In the genomic region with DNA sequence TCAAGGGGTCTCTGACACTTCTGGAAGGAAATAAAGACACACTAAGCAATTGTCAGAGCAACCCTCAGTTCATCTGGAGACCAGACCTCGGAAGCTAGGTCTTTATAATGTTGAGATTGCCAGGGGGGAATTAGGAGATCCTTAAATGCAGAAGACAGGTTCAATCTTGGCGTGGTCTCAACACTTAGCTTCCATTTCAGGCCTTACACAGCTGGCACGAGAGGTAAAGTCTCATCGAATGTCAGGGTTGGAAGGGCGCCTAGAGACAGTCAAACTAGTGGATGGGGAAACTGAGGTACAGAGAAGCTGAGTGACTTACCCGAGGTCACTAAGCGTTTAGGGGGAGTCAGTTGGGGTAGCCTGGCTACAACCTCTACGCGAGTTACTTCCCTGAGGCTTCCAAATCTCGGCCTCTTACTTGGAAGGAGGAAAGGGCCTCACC, we compare ENCODE assay signal across 8 cellular contexts. TPM values are rescaled to one million over a fixed set of nuclear protein-coding genes. Genes with fewer than 3 reads are reported as not detected.
DNase-seq lines count a peak whose midpoint lies in the region; TF ChIP-seq lines count a peak whose summit lies in the region.

No MANE protein-coding gene starts in this region.

- H3K27ac Mint-ChIP-seq in nephron: peak overlapping the region; percentile 51 to 81 (median 74)

- peak overlapping the region; percentile 75 to 95 (median 92); a peak in 21 of 22 replicates for H3K9ac ChIP-seq in BLaER1 treated with 17β-estradiol and CSF1 and Interleukin-3, amounts not matched to agents 10 nM and 100 nM
- H3K9ac ChIP-seq in colonic mucosa (ENCODE audit: low read depth in 2 of 2, low read length in 2 of 2): peak overlapping the region; percentile 51 to 72

- H3K27ac ChIP-seq in BLaER1 treated with 17β-estradiol and CSF1 and Interleukin-3, amounts not matched to agents 10 nM and 100 nM: peak overlapping the region in 10 of 11 experiments; percentile 29 to 94 (median 90); a peak in 20 of 22 replicates
- H3K27ac ChIP-seq in colonic mucosa: no peak overlapping the region

- H3K27me3 ChIP-seq in BLaER1 treated with 17β-estradiol and CSF1 and Interleukin-3, amounts not matched to agents 10 nM and 100 nM: no peaks in the 10 kb centered on the region
- H3K27me3 ChIP-seq in colonic mucosa: no peaks in the 10 kb centered on the region

- no peak for TF ChIP-seq CTCF in colonic mucosa (IDR thresholded peaks at IDR 0.05)
- TF ChIP-seq CTCF in nephron (IDR thresholded peaks at IDR 0.05; ENCODE audit: unreplicated experiment in 3 of 3): no peak

- H3K27me3 Mint-ChIP-seq in nephron (ENCODE audit: low read depth): no peaks in the 10 kb centered on the region

- no peaks in the 10 kb centered on the region for H3K36me3 Mint-ChIP-seq in nephron (ENCODE audit: low read depth)

- H4K20me1 ChIP-seq in BLaER1 treated with 17β-estradiol and CSF1 and Interleukin-3, amounts not matched to agents 10 nM and 100 nM: peaks cover 4 to 52% (median 15%) of the 10 kb centered on the region in 11 experiments; a peak in 16 of 22 replicates

- intact Hi-C loops in colonic mucosa (cut with DNase I) (no loop called here), posterior cingulate gyrus (cut with DNase I) (no loop called here)

- H3K4me3 ChIP-seq in BLaER1 treated with 17β-estradiol and CSF1 and Interleukin-3, amounts not matched to agents 10 nM and 100 nM: peak overlapping the region; percentile 73 to 92 (median 85); a peak in 18 of 20 replicates
- peak overlapping the region; percentile 59 for H3K4me3 ChIP-seq in Jurkat, Clone E6-1 (ENCODE audit: low read length)
- H3K4me3 ChIP-seq in colonic mucosa: peak overlapping the region; percentile 87

- peaks cover 9% of the 10 kb centered on the region for H3K4me1 Mint-ChIP-seq in nephron

- no peaks in the 10 kb centered on the region for H3K9me3 ChIP-seq in BLaER1 treated with 17β-estradiol and CSF1 and Interleukin-3, amounts not matched to agents 10 nM and 100 nM (replicated peaks in 1 of 11)
- H3K9me3 ChIP-seq in colonic mucosa: no peaks in the 10 kb centered on the region

- no peaks in the 10 kb centered on the region for H3K9me3 Mint-ChIP-seq in nephron

- peak overlapping the region; percentile 81 to 96 (median 85) for H3K4me3 Mint-ChIP-seq in nephron

- peak overlapping the region; percentile 69 to 99 (median 88) for H3K4me2 ChIP-seq in BLaER1 treated with 17β-estradiol and CSF1 and Interleukin-3, amounts not matched to agents 10 nM and 100 nM

- peaks cover 20 to 45% (median 37%) of the 10 kb centered on the region in 10 experiments for H3K4me1 ChIP-seq in BLaER1 treated with 17β-estradiol and CSF1 and Interleukin-3, amounts not matched to agents 10 nM and 100 nM
- H3K4me1 ChIP-seq in colonic mucosa: no peaks in the 10 kb centered on the region

- DNase-seq in Jurkat, Clone E6-1 (ENCODE audit: low read depth, low spot score): no peak
- DNase-seq in colonic mucosa (no peak), NCI-H187 (lab: John Stamatoyannopoulos, UW) (no peak), posterior cingulate gyrus (no peak), SW 1271 (lab: John Stamatoyannopoulos, UW) (no peak), retina (no peak)

- peaks cover 0 to 7% (median 0%) of the 10 kb centered on the region in 11 experiments; a peak in 1 of 22 replicates for H3K36me3 ChIP-seq in BLaER1 treated with 17β-estradiol and CSF1 and Interleukin-3, amounts not matched to agents 10 nM and 100 nM
- no peaks in the 10 kb centered on the region for H3K36me3 ChIP-seq in colonic mucosa

RNA-seq across cellular contexts. Expression of a gene that starts 0.6 kb away (rescaled TPM):
- 26.5 TPM for polyA plus RNA-seq in Jurkat, Clone E6-1 (2012; ENCODE audit: insufficient read depth, insufficient read length)
- 10 to 100 TPM; 65.4 to 74.0 TPM for total RNA-seq in colonic mucosa
